In the genomic region with DNA sequence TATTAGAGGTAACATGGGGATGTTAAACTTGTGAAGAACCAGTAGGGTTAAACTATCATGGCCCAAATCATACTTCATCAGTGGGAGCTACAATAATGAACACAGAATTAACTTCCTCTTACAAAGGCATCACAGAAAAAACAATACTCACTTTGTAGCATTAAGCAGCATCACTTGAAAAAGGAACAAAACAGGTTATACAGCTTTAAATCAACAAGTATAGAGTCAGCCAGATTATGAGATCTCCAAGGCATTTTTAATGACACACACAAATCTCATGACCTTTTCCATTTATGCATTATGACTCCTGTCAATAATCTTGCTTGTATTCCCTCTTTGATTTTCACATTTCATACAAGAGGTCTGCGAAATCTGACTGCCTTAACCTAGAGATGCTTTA, we compare ENCODE assay signal across 26 cellular contexts. TPM values are rescaled to one million over a fixed set of nuclear protein-coding genes. Genes with fewer than 3 reads are reported as not detected.
DNase-seq lines count a peak whose midpoint lies in the region; ATAC-seq, FAIRE-seq and TF ChIP-seq lines count a peak whose summit lies in the region.
"Had no signal": no experiment of that assay in that cellular context is flagged by ENCODE, and none has a peak within 500 bp of the region (broad histone marks: within the 10 kb centered on the region; RNA-seq: fewer than 3 reads in every experiment).

No MANE protein-coding gene starts in this region.

- no TSS peak for BruUV-seq in K562 (replicated peaks; lab: Mats Ljungman, UMichigan)

- H3K9me1 ChIP-seq in K562 (ENCODE audit: control insufficient read depth, insufficient read depth, low read length) = no peaks in the 10 kb centered on the region

- no peak for TF ChIP-seq EP300 in K562 (IDR thresholded peaks at IDR 0.05; ENCODE audit: low read length)

- POLR2A ChIA-PET in HEK293 (lab: Yijun Ruan, JAX) (no interaction called here), K562 (lab: Yijun Ruan, JAX) (no interaction called here)

- H3K4me3 ChIP-seq in HEK293 (ENCODE audit: low read depth, low read length) = no peak overlapping the region
- H3K4me3 ChIP-seq in K562 = no peak overlapping the region
- no peak overlapping the region for H3K4me3 ChIP-seq in left lung
- H3K4me3 ChIP-seq: GM12878, neural progenitor cell, right atrium auricular region, SJSA1, testis had no signal

- H3K27me3 ChIP-seq in K562 (ENCODE audit: control insufficient read depth in 2 of 2, insufficient read depth in 2 of 2, low read length in 2 of 2) (no peaks in the 10 kb centered on the region), left lung (no peaks in the 10 kb centered on the region)
- H3K27me3 ChIP-seq: neural progenitor cell, right atrium auricular region, SJSA1, testis had no signal

- intact Hi-C loops in K562 (cut with micrococcal nuclease) (no loop called here), left lung (cut with DNase I) (no loop called here)

- peak; percentile 46 for FAIRE-seq in K562 (lab: Jason Lieb, UNC)
- no peak for FAIRE-seq in GM19239 (lab: Jason Lieb, UNC)
- FAIRE-seq: GM12878, urothelium cell line had no signal

- no peaks in the 10 kb centered on the region for H3K9me3 ChIP-seq in HEK293 (ENCODE audit: control insufficient read depth, insufficient read depth, low read depth, low read length)
- H3K9me3 ChIP-seq in K562 (replicated peaks; ENCODE audit: control insufficient read depth, insufficient read depth, low read depth, low read length) = no peaks in the 10 kb centered on the region
- no peaks in the 10 kb centered on the region for H3K9me3 ChIP-seq in left lung
- H3K9me3 ChIP-seq: right atrium auricular region, SJSA1, testis had no signal

- CTCF ChIA-PET in HEK293 (lab: Yijun Ruan, JAX) (interaction anchor here (1.0 kb wide), 1 partner anchor 85 kb away, joined by 3 read pairs; no protein-coding TSS in a partner anchor), K562 (lab: Yijun Ruan, JAX; ENCODE audit: low intra/inter-chr PET ratio) (no interaction called here)

- no peak overlapping the region for H3K9ac ChIP-seq in K562 (ENCODE audit: insufficient read depth in 1 of 2, low read depth in 2 of 2, low read length in 2 of 2)
- H3K9ac ChIP-seq: neural progenitor cell had no signal

- 100% methylated on average over 1 of the region's 1 CpG for WGBS in K562 (ENCODE audit: insufficient coverage, low coverage, missing lambda C conversion rate)

- in situ Hi-C loops in K562 (cut with MboI) = no loop called here

- no peak for TF ChIP-seq RAD21 in K562 (CRISPR knock-in tag; conservative IDR thresholded peaks at IDR 0.05 in 1 of 2, IDR thresholded peaks at IDR 0.05 in 1 of 2)

- no peak overlapping the region for H3K4me2 ChIP-seq in K562 (ENCODE audit: insufficient read depth, low read length)
- H3K4me2 ChIP-seq: neural progenitor cell had no signal

- TF ChIP-seq POLR2A in K562 (conservative IDR thresholded peaks at IDR 0.05) = no peak

- TF ChIP-seq CTCF in 22Rv1 (IDR thresholded peaks at IDR 0.05) (no peak), HEK293 (tag by site-specific recombination; IDR thresholded peaks at IDR 0.05) (no peak), K562 (IDR thresholded peaks at IDR 0.05 in 2 of 3, conservative IDR thresholded peaks at IDR 0.05 in 1 of 3; ENCODE audit: insufficient read depth in 2 of 3, low read depth in 1 of 3, low read length in 3 of 3) (no peak), left lung (IDR thresholded peaks at IDR 0.05) (no peak)

- H3K36me3 ChIP-seq in HEK293 (ENCODE audit: control insufficient read depth in 2 of 2, insufficient read depth in 1 of 2, low read length in 2 of 2) = peaks cover 13 to 57% of the 10 kb centered on the region in 2 experiments
- peaks cover 58% of the 10 kb centered on the region; the same call in 2 of the 3 replicates for H3K36me3 ChIP-seq in K562 (ENCODE audit: control insufficient read depth, insufficient read depth, low read length)
- peaks cover 0 to 98% of the 10 kb centered on the region in 2 donors for H3K36me3 ChIP-seq in left lung

- H4K20me1 ChIP-seq in K562 (replicated peaks; ENCODE audit: control insufficient read depth, insufficient read depth, low read length) = no peaks in the 10 kb centered on the region

- H2AFZ ChIP-seq in K562 (ENCODE audit: low read depth, low read length) = no peak overlapping the region
- H2AFZ ChIP-seq: neural progenitor cell had no signal

- DNase-seq in K562 (ENCODE audit: extremely low read depth in 1 of 4, low spot score in 3 of 4) (no peak), left lung (no peak), GM19239 (ENCODE audit: insufficient read length, low spot score) (no peak)
- DNase-seq in activated CD4-positive, alpha-beta T cell treated with anti-CD3 and anti-CD28 coated beads, Interleukin-2, amount 50 U/mL, for 48 hours = no peak
- DNase-seq: ACHN; activated CD4-positive, alpha-beta T cell treated with anti-CD3 and anti-CD28 coated beads, Interleukin-2, amount 10 ng/mL, durations not matched to agents 24 days and 14 days; amniotic stem cell; CD4-positive, alpha-beta memory T cell; DMS 273 treated with DMSO at 0.1 percent for 48 hours; H9; mesenchymal stem cell; NCI-H2081; NCI-H82; small intestine; stimulated activated naive CD8-positive, alpha-beta T cell treated with anti-CD3 and anti-CD28 coated beads, Interleukin-15, Interleukin-2, amounts not matched to agents 100 U/mL and 50 U/mL, for 24 hours; T-cell; testis had no signal

- H3K4me1 ChIP-seq in HEK293 (ENCODE audit: control insufficient read depth, insufficient read depth, low read length) (no peaks in the 10 kb centered on the region), K562 (replicated peaks in 1 of 2; ENCODE audit: control insufficient read depth in 2 of 2, insufficient read depth in 2 of 2, low read length in 2 of 2) (no peaks in the 10 kb centered on the region), left lung (peaks cover 0 to 4% of the 10 kb centered on the region in 2 donors)
- H3K4me1 ChIP-seq: neural progenitor cell, right atrium auricular region, SJSA1, testis had no signal

- ATAC-seq in K562 = no peak
- peak; percentile 51 for ATAC-seq in left lung
- no peak for ATAC-seq in GM19397 (IDR thresholded peaks at IDR 0.05; ENCODE audit: unreplicated experiment)
- ATAC-seq: GM12878; stimulated activated naive CD8-positive, alpha-beta T cell treated with anti-CD3 and anti-CD28 coated beads, Interleukin-15, Interleukin-2, amounts not matched to agents 100 U/mL and 50 U/mL, for 24 hours; T-cell; WTC11 had no signal

- H3K27ac ChIP-seq in 22Rv1 (peak overlapping the region; percentile 49), HEK293 (ENCODE audit: extremely low read depth, low read depth, low read length) (no peak overlapping the region), K562 (ENCODE audit: extremely low read depth, low read depth, low read length) (no peak overlapping the region), left lung (no peak overlapping the region)
- H3K27ac ChIP-seq: neural progenitor cell, right atrium auricular region, SJSA1, testis had no signal

- 0 out of 3 replicates have a peak, but pooled peaks cover 3% of the 10 kb centered on the region for H3K79me2 ChIP-seq in K562 (ENCODE audit: control insufficient read depth, insufficient read depth, low read length)

TF ChIP-seq in HEK293, 187 proteins besides CTCF, POLR2A, EP300 and RAD21 (continues in another document):
- TF ChIP-seq SCRT2 (tag by site-specific recombination; IDR thresholded peaks at IDR 0.05) = 0 out of 2 replicates have a peak, but pooled peaks have one; percentile 36
- TF ChIP-seq ZNF16 (tag by site-specific recombination; IDR thresholded peaks at IDR 0.05; ENCODE audit: low read depth) = no peak

TF ChIP-seq in K562, 482 proteins besides CTCF, POLR2A, EP300 and RAD21 (continues in another document):
- TF ChIP-seq ZNF764 (CRISPR knock-in tag; IDR thresholded peaks at IDR 0.05; ENCODE audit: low read depth) (no peak), RBM17 (IDR thresholded peaks at IDR 0.05; ENCODE audit: borderline replicate concordance, low read depth, low read length) (no peak)

RNA-seq across cellular contexts. Expression of gene FBXL5, which starts 18.3 kb away (rescaled TPM):
- total RNA-seq in K562 (2011; cell fraction: chromatin; rRNA removed; ENCODE audit: low replicate concordance) = 35.4 and 67.8 TPM in 2 replicates
- total RNA-seq in K562 (2011; cell fraction: nucleolus; rRNA removed) = 35.7 and 50.1 TPM in 2 replicates
- 48.0 and 50.8 TPM in 2 replicates for total RNA-seq in K562 (2011; cell fraction: nucleoplasm; rRNA removed)
- total RNA-seq in K562 (2014; rRNA removed) (32.1 and 37.9 TPM in 2 replicates), K562 (2014; rRNA removed; fragmentation: Illumina TruSeq; extraction: Trizol) (25.3 and 27.9 TPM in 2 replicates), K562 (2015; rRNA removed; fragmentation: Illumina TruSeq; extraction: Trizol) (29.0 and 35.2 TPM in 2 replicates), K562 (2021) (22.1 and 23.5 TPM in 2 replicates), left lung (100 to 1,000 TPM in 1 of 2 donors, 10 to 100 TPM in 1; 95.3 to 121 TPM)
- polyA plus RNA-seq in K562 (2011; rRNA removed) (24.3 and 26.5 TPM in 2 replicates), K562 (2014; fragmentation: Illumina TruSeq; extraction: Trizol) (13.2 and 15.9 TPM in 2 replicates), K562 (2014; fragmentation: Nextera tagmentation; extraction: Ambion mirVana) (10 to 100 TPM in 1 of 2 experiments, 1 to 10 TPM in 1; 6.0 to 10.8 TPM), K562 (2014; rRNA removed) (15.5 and 28.9 TPM in 2 replicates)
- 10.0 and 12.9 TPM in 2 replicates for polyA plus RNA-seq in K562 (2011; cell fraction: cytosol; rRNA removed)
- polyA plus RNA-seq in K562 (2011; cell fraction: nucleus; rRNA removed) = 25.4 and 27.0 TPM in 2 replicates
- 16.8 and 33.6 TPM in 2 replicates for polyA plus RNA-seq in K562 (2012)
- polyA minus RNA-seq in K562 (2011; rRNA and poly(A)+ RNA removed) = 37.8 and 49.9 TPM in 2 replicates
- 11.3 and 16.2 TPM in 2 replicates for polyA minus RNA-seq in K562 (2011; cell fraction: cytosol; rRNA and poly(A)+ RNA removed)
- 46.7 and 68.4 TPM in 2 replicates for polyA minus RNA-seq in K562 (2011; cell fraction: nucleus; rRNA and poly(A)+ RNA removed)

RNA-seq across cellular contexts. Expression of gene FAM200B, which starts 44.8 kb away (rescaled TPM):
- 8.1 and 22.4 TPM in 2 replicates for total RNA-seq in K562 (2011; cell fraction: chromatin; rRNA removed; ENCODE audit: low replicate concordance)
- 4.8 and 5.4 TPM in 2 replicates for total RNA-seq in K562 (2011; cell fraction: nucleolus; rRNA removed)
- total RNA-seq in K562 (2011; cell fraction: nucleoplasm; rRNA removed) = 8.8 and 11.5 TPM in 2 replicates
- total RNA-seq in K562 (2014; rRNA removed) (17.4 and 21.3 TPM in 2 replicates), K562 (2014; rRNA removed; fragmentation: Illumina TruSeq; extraction: Trizol) (25.5 and 31.8 TPM in 2 replicates), K562 (2015; rRNA removed; fragmentation: Illumina TruSeq; extraction: Trizol) (33.4 and 36.3 TPM in 2 replicates), K562 (2021) (23.2 and 25.4 TPM in 2 replicates), left lung (10 to 100 TPM; 25.8 to 27.6 TPM)
- polyA plus RNA-seq in K562 (2011; rRNA removed) (21.9 and 22.6 TPM in 2 replicates), K562 (2014; fragmentation: Illumina TruSeq; extraction: Trizol) (39.1 and 48.0 TPM in 2 replicates), K562 (2014; fragmentation: Nextera tagmentation; extraction: Ambion mirVana) (10 to 100 TPM; 23.2 to 27.6 TPM), K562 (2014; rRNA removed) (23.3 and 30.3 TPM in 2 replicates)
- 5.5 and 12.1 TPM in 2 replicates for polyA plus RNA-seq in K562 (2011; cell fraction: cytosol; rRNA removed)
- 25.6 and 39.2 TPM in 2 replicates for polyA plus RNA-seq in K562 (2011; cell fraction: nucleus; rRNA removed)
- polyA plus RNA-seq in K562 (2012) = 44.3 and 49.2 TPM in 2 replicates
- polyA minus RNA-seq in K562 (2011; rRNA and poly(A)+ RNA removed) = 12.2 and 17.3 TPM in 2 replicates
- polyA minus RNA-seq in K562 (2011; cell fraction: cytosol; rRNA and poly(A)+ RNA removed) = 5.6 and 8.2 TPM in 2 replicates
- 14.4 and 34.0 TPM in 2 replicates for polyA minus RNA-seq in K562 (2011; cell fraction: nucleus; rRNA and poly(A)+ RNA removed)
